In genomic region chr12:71321531-71321930, GRCh38 we compare ENCODE assay signal across 2 cellular contexts.
TF ChIP-seq lines count a peak whose summit lies in the region.

No MANE protein-coding gene starts in this region.

TF ChIP-seq in HCT116, 20 proteins besides CTCF, POLR2A, EP300 and RAD21:
- TF ChIP-seq CBX3 (IDR thresholded peaks at IDR 0.05; ENCODE audit: low read depth) (peak; percentile 80), CEBPB (IDR thresholded peaks at IDR 0.05; ENCODE audit: low read depth) (peak; percentile 11; the same call in 1 of the 2 replicates), JUND (IDR thresholded peaks at IDR 0.05) (no peak), SRF (IDR thresholded peaks at IDR 0.05; ENCODE audit: low read depth) (no peak), ELF1 (IDR thresholded peaks at IDR 0.05; ENCODE audit: borderline replicate concordance, low read depth) (no peak), POLR2AphosphoS5 (IDR thresholded peaks at IDR 0.05; ENCODE audit: low read depth, low read length) (no peak)
TF ChIP-seq in HCT116: peak in this region for 2.

TF ChIP-seq in H1, 55 proteins besides CTCF, POLR2A, EP300 and RAD21:
- no peak for TF ChIP-seq RBBP5 (IDR thresholded peaks at IDR 0.05; ENCODE audit: borderline replicate concordance, low read depth, low read length)
- 0 out of 2 replicates have a peak, but pooled peaks have one; percentile 54 for TF ChIP-seq CBX5 (IDR thresholded peaks at IDR 0.05; ENCODE audit: low read depth, low read length)
